34 cellular contexts compared by ENCODE assay signal in genomic region chr7:33842141-33842540, GRCh38.
DNase-seq lines count a peak whose midpoint lies in the region; ATAC-seq and TF ChIP-seq lines count a peak whose summit lies in the region.
"Had no signal": no experiment of that assay in that cellular context is flagged by ENCODE, and none has a peak within 500 bp of the region (broad histone marks: within the 10 kb centered on the region; RNA-seq: fewer than 3 reads in every experiment).

No MANE protein-coding gene starts in this region.

- no peaks in the 10 kb centered on the region for H3K9me3 ChIP-seq in mesenchymal stem cell (ENCODE audit: control insufficient read depth, low read length)
- no peaks in the 10 kb centered on the region for H3K9me3 ChIP-seq in Caco-2
- H3K9me3 ChIP-seq: breast epithelium, lower lobe of right lung, psoas muscle, stomach, tibial artery had no signal

- no peaks in the 10 kb centered on the region for H3K36me3 Mint-ChIP-seq in Caco-2 (ENCODE audit: insufficient read depth, unreplicated experiment)
- H3K36me3 Mint-ChIP-seq: activated naive CD8-positive, alpha-beta T cell; CD8-positive, alpha-beta T cell; IgD-negative memory B cell; naive thymus-derived CD8-positive, alpha-beta T cell had no signal

- no peak overlapping the region for H2BK5ac ChIP-seq in mesenchymal stem cell (ENCODE audit: low read depth, low read length, poor library complexity, severe bottlenecking)

- H3K27me3 Mint-ChIP-seq in Caco-2 (ENCODE audit: insufficient read depth, unreplicated experiment) = peaks cover 7% of the 10 kb centered on the region
- H3K27me3 Mint-ChIP-seq: activated CD4-positive, alpha-beta T cell treated with anti-CD3 and anti-CD28 coated beads, Interleukin-2, amount 10 ng/mL, durations not matched to agents 24 days and 14 days had no signal

- CTCF ChIA-PET in Caco-2 (lab: Charles Lee) = no interaction called here

- H2BK120ac ChIP-seq in mesenchymal stem cell (ENCODE audit: low read depth, low read length) = no peak overlapping the region

- no peak overlapping the region for H4K8ac ChIP-seq in mesenchymal stem cell (ENCODE audit: low read length)

- H2BK12ac ChIP-seq in mesenchymal stem cell (ENCODE audit: low read length in 2 of 2) = no peak overlapping the region

- no TSS peak for BruUV-seq in Caco-2 (replicated peaks; lab: Mats Ljungman, UMichigan)

- H3K18ac ChIP-seq in mesenchymal stem cell (ENCODE audit: low read depth in 1 of 2, low read length in 2 of 2) = no peak overlapping the region

- no peak for TF ChIP-seq CTCF in Caco-2 (IDR thresholded peaks at IDR 0.05; ENCODE audit: insufficient read depth in 1 of 2, low read depth in 1 of 2, low read length in 1 of 2, severe bottlenecking in 1 of 2, unreplicated experiment in 1 of 2)

- no peak overlapping the region for H3K4me3 ChIP-seq in mesenchymal stem cell (ENCODE audit: insufficient read depth in 1 of 2, low read depth in 1 of 2, low read length in 2 of 2)
- no peak overlapping the region for H3K4me3 ChIP-seq in Caco-2 (ENCODE audit: low read depth, low read length)
- H3K4me3 ChIP-seq: breast epithelium, GM23338, lower lobe of right lung, psoas muscle, stomach, tibial artery had no signal

- no peak overlapping the region for H3K27ac Mint-ChIP-seq in Caco-2 (ENCODE audit: unreplicated experiment)
- H3K27ac Mint-ChIP-seq: activated CD4-positive, alpha-beta T cell treated with anti-CD3 and anti-CD28 coated beads, Interleukin-2, amount 10 ng/mL, durations not matched to agents 24 days and 14 days; activated naive CD8-positive, alpha-beta T cell; B cell; CD8-positive, alpha-beta T cell; GM23338; HFFc6; IgD-negative memory B cell; naive thymus-derived CD8-positive, alpha-beta T cell had no signal

- no peak overlapping the region for H2AK5ac ChIP-seq in mesenchymal stem cell (ENCODE audit: low read length, severe bottlenecking)

- peak overlapping the region; percentile 34 for H4K91ac ChIP-seq in mesenchymal stem cell (ENCODE audit: low read length)

- H3K4me1 Mint-ChIP-seq in Caco-2 (ENCODE audit: low read depth, unreplicated experiment) = no peaks in the 10 kb centered on the region
- H3K4me1 Mint-ChIP-seq: activated CD4-positive, alpha-beta T cell treated with anti-CD3 and anti-CD28 coated beads, Interleukin-2, amount 10 ng/mL, durations not matched to agents 24 days and 14 days; B cell; GM23338; naive thymus-derived CD8-positive, alpha-beta T cell had no signal

- H3K4ac ChIP-seq in mesenchymal stem cell (ENCODE audit: low read depth in 1 of 2, low read length in 2 of 2) = peak overlapping the region in 1 of 2 experiments; percentile 22

- POLR2A ChIA-PET in Caco-2 (lab: Charles Lee) = no interaction called here

- H3K9me3 Mint-ChIP-seq in Caco-2 (ENCODE audit: unreplicated experiment) = no peaks in the 10 kb centered on the region
- H3K9me3 Mint-ChIP-seq: activated CD4-positive, alpha-beta T cell treated with anti-CD3 and anti-CD28 coated beads, Interleukin-2, amount 10 ng/mL, durations not matched to agents 24 days and 14 days; GM23338; HFFc6 had no signal

- H3K27ac ChIP-seq in mesenchymal stem cell (ENCODE audit: low read length, poor library complexity, severe bottlenecking) = no peak overlapping the region
- H3K27ac ChIP-seq: breast epithelium, lower lobe of right lung, psoas muscle, stomach, tibial artery, VCaP had no signal

- H3K36me3 ChIP-seq in mesenchymal stem cell (ENCODE audit: control insufficient read depth in 1 of 2, insufficient read depth in 2 of 2, low read depth in 1 of 2, low read length in 2 of 2) (no peaks in the 10 kb centered on the region), Caco-2 (ENCODE audit: control insufficient read depth, insufficient read depth, low read length) (no peaks in the 10 kb centered on the region)
- H3K36me3 ChIP-seq: breast epithelium, lower lobe of right lung, stomach, tibial artery had no signal

- H3K79me1 ChIP-seq in mesenchymal stem cell (replicated peaks; ENCODE audit: low read length, poor library complexity, severe bottlenecking) = no peaks in the 10 kb centered on the region

- no peak overlapping the region for H3K4me3 Mint-ChIP-seq in Caco-2 (ENCODE audit: unreplicated experiment)
- H3K4me3 Mint-ChIP-seq: activated CD4-positive, alpha-beta T cell treated with anti-CD3 and anti-CD28 coated beads, Interleukin-2, amount 10 ng/mL, durations not matched to agents 24 days and 14 days; activated naive CD8-positive, alpha-beta T cell; B cell; CD8-positive, alpha-beta T cell; GM23338; HFFc6; IgD-negative memory B cell; naive thymus-derived CD8-positive, alpha-beta T cell had no signal

- H3K27me3 ChIP-seq in mesenchymal stem cell (ENCODE audit: control insufficient read depth in 1 of 2, insufficient read depth in 1 of 2, low read length in 2 of 2) = peaks cover 0 to 3% of the 10 kb centered on the region in 2 experiments
- no peaks in the 10 kb centered on the region for H3K27me3 ChIP-seq in Caco-2 (replicated peaks; ENCODE audit: control insufficient read depth, insufficient read depth, low read length)
- H3K27me3 ChIP-seq: breast epithelium, stomach, tibial artery had no signal

- H2BK15ac ChIP-seq in mesenchymal stem cell (ENCODE audit: low read depth, poor library complexity, severe bottlenecking) = no peak overlapping the region

- H3K14ac ChIP-seq in mesenchymal stem cell (ENCODE audit: low read length in 2 of 2) = peak overlapping the region in 1 of 2 experiments; percentile 26

- 77% methylated on average over 3 of the region's 3 CpGs for WGBS in mesenchymal stem cell

- H3K4me1 ChIP-seq in mesenchymal stem cell (ENCODE audit: control insufficient read depth, insufficient read depth, low read depth, low read length) = peaks cover 2% of the 10 kb centered on the region
- H3K4me1 ChIP-seq in Caco-2 = no peaks in the 10 kb centered on the region
- H3K4me1 ChIP-seq: breast epithelium, lower lobe of right lung had no signal

- no peak overlapping the region for H2AFZ ChIP-seq in mesenchymal stem cell (ENCODE audit: low read depth, low read length)
- H2AFZ ChIP-seq: GM23338 had no signal

- no peak overlapping the region for H3K9ac ChIP-seq in mesenchymal stem cell (ENCODE audit: low read length)

- DNase-seq in NCI-H2196 treated with DMSO at 0.1 percent for 48 hours (lab: John Stamatoyannopoulos, UW; ENCODE audit: unreplicated experiment) (peak; percentile 22), NCI-H2196 (lab: John Stamatoyannopoulos, UW; ENCODE audit: unreplicated experiment) (no peak), DMS53 treated with DMSO at 0.1 percent for 48 hours (lab: John Stamatoyannopoulos, UW; ENCODE audit: unreplicated experiment) (peak; percentile 93), NCI-H82 treated with DMSO at 0.1 percent for 48 hours (lab: John Stamatoyannopoulos, UW; ENCODE audit: unreplicated experiment) (peak; percentile 58), mesenchymal stem cell (no peak), Caco-2 (no peak), Ammon's horn (ENCODE audit: low spot score) (no peak)
- DNase-seq: activated CD4-positive, alpha-beta T cell treated with anti-CD3 and anti-CD28 coated beads, Interleukin-2, amount 10 ng/mL, durations not matched to agents 24 days and 14 days; activated CD8-positive, alpha-beta memory T cell treated with anti-CD3 and anti-CD28 coated beads for 24 hours; activated T-cell treated with anti-CD3 and anti-CD28 coated beads for 4 hours; CD8-positive, alpha-beta T cell; DND-41; effector CD4-positive, alpha-beta T cell; hippocampal formation; lower lobe of right lung; naive thymus-derived CD8-positive, alpha-beta T cell; NCI-H2227 treated with DMSO at 0.1 percent for 48 hours; SIG-M5; stimulated activated CD4-positive, alpha-beta T cell treated with anti-CD3 and anti-CD28 coated beads, Interleukin-12 subunit alpha, Interleukin-12 subunit beta, amount 100 ng/mL, for 4 hours; stimulated activated CD4-positive, alpha-beta T cell treated with anti-CD3 and anti-CD28 coated beads, Interleukin-2, amount 100 ng/mL, for 48 hours; stomach; SW 1271 had no signal

- H3K23ac ChIP-seq in mesenchymal stem cell (ENCODE audit: low read length in 2 of 2) = no peak overlapping the region

- intact Hi-C loops in Caco-2 (cut with micrococcal nuclease; ENCODE audit: unreplicated experiment) = no loop called here

- no peak for ATAC-seq in GM18907 (IDR thresholded peaks at IDR 0.05; ENCODE audit: unreplicated experiment)
- ATAC-seq: CD8-positive, alpha-beta T cell; GM23338; lower lobe of right lung; naive thymus-derived CD8-positive, alpha-beta T cell; Panc1; sciatic nerve had no signal

- no peak overlapping the region for H3K4me2 ChIP-seq in mesenchymal stem cell (ENCODE audit: low read length, poor library complexity, severe bottlenecking)
- H3K4me2 ChIP-seq: GM23338 had no signal

Comparison
In these comparisons a context has a peak if more than half of its experiments do, and no peak if none do; other contexts are left out.
1. DNase-seq: peak in NCI-H2196 treated with DMSO at 0.1 percent for 48 hours (single experiment), DMS53 treated with DMSO at 0.1 percent for 48 hours (single experiment) and NCI-H82 treated with DMSO at 0.1 percent for 48 hours (single experiment); none in NCI-H2196 (single experiment), mesenchymal stem cell (single experiment), Caco-2 (0 of 2) and Ammon's horn (single experiment).